In the genomic region with DNA sequence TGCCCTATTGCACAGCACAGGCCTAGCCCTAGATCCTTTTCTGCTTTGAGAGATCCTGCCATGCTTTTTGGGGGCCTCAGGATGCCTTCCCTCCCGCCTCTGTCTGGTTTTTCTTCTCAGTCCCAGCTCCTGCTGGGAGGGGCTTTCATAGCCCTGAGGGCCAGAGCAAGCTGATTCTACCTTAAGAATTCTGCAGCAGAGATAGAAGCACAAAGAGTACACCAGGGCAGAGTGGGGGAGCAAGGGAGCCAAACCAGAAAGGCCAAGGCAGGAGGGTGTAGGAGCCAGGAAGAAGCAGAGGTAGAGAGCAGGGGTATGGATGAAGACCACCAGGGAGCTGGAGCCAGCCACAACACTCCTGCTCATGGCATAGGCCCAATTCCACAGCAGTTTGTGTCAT, we compare ENCODE assay signal across 13 cellular contexts. TPM values are rescaled to one million over a fixed set of nuclear protein-coding genes. Genes with fewer than 3 reads are reported as not detected.
DNase-seq lines count a peak whose midpoint lies in the region; ATAC-seq, FAIRE-seq and TF ChIP-seq lines count a peak whose summit lies in the region.
"Had no signal": no experiment of that assay in that cellular context is flagged by ENCODE, and none has a peak within 500 bp of the region (broad histone marks: within the 10 kb centered on the region; RNA-seq: fewer than 3 reads in every experiment).

No MANE protein-coding gene starts in this region.

- H3K9me3 ChIP-seq in testis: no peaks in the 10 kb centered on the region
- H3K9me3 ChIP-seq: spleen had no signal

- H3K27ac Mint-ChIP-seq in activated T-helper 17 cell treated with anti-CD3 and anti-CD28 coated beads, Interleukin-2, amount 50 U/mL, for 72 hours: peak overlapping the region; percentile 29
- H3K27ac Mint-ChIP-seq in naive B cell: peak overlapping the region; percentile 52 to 94 (median 80)
- H3K27ac Mint-ChIP-seq: activated naive CD4-positive, alpha-beta T cell treated with anti-CD3 and anti-CD28 coated beads, Interleukin-2, amount 10 ng/mL, durations not matched to agents 7 days and 5 days had no signal

- peak overlapping the region; percentile 29 to 76 for H3K27ac ChIP-seq in testis
- H3K27ac ChIP-seq: C4-2B had no signal

- 82 to 89% methylated on average over 1 of the region's 1 CpG for WGBS in testis, 2 donors

- peaks cover 23% of the 10 kb centered on the region for H3K36me3 Mint-ChIP-seq in activated T-helper 17 cell treated with anti-CD3 and anti-CD28 coated beads, Interleukin-2, amount 50 U/mL, for 72 hours (ENCODE audit: low read depth)
- H3K36me3 Mint-ChIP-seq in naive B cell: peaks cover 11 to 15% of the 10 kb centered on the region in 2 donors

- H3K9me3 Mint-ChIP-seq in activated T-helper 17 cell treated with anti-CD3 and anti-CD28 coated beads, Interleukin-2, amount 50 U/mL, for 72 hours: no peaks in the 10 kb centered on the region
- H3K9me3 Mint-ChIP-seq in naive B cell: no peaks in the 10 kb centered on the region
- H3K9me3 Mint-ChIP-seq: activated naive CD4-positive, alpha-beta T cell treated with anti-CD3 and anti-CD28 coated beads, Interleukin-2, amount 10 ng/mL, durations not matched to agents 7 days and 5 days had no signal

- H3K4me1 ChIP-seq in testis: peaks cover 77% of the 10 kb centered on the region

- TF ChIP-seq CTCF in testis (IDR thresholded peaks at IDR 0.05): no peak

- peak; percentile 77 for DNase-seq in ELF-1 (ENCODE audit: low read depth, low spot score)
- DNase-seq in naive B cell: no peak
- no peak for DNase-seq in testis
- DNase-seq in GM12892 (ENCODE audit: insufficient read length): no peak
- DNase-seq in NCI-H446 (lab: John Stamatoyannopoulos, UW): no peak
- DNase-seq: activated naive CD4-positive, alpha-beta T cell treated with anti-CD3 and anti-CD28 coated beads, Interleukin-2, amount 10 ng/mL, durations not matched to agents 7 days and 5 days; erythroblast; GDM1; Right ventricle myocardium superior; spleen had no signal

- no peak for ATAC-seq in activated T-helper 17 cell treated with anti-CD3 and anti-CD28 coated beads, Interleukin-2, amount 50 U/mL, for 72 hours (replicated peaks)
- no peak for ATAC-seq in naive B cell (ENCODE audit: low read depth in 2 of 2)
- no peak for ATAC-seq in HG02870 (IDR thresholded peaks at IDR 0.05; ENCODE audit: unreplicated experiment)

- no peaks in the 10 kb centered on the region for H3K36me3 ChIP-seq in testis (ENCODE audit: low read depth, missing control alignments)

- H3K4me3 Mint-ChIP-seq in activated T-helper 17 cell treated with anti-CD3 and anti-CD28 coated beads, Interleukin-2, amount 50 U/mL, for 72 hours: peak overlapping the region; percentile 35
- H3K4me3 Mint-ChIP-seq in naive B cell: peak overlapping the region in 1 of 8 donors; percentile 53
- H3K4me3 Mint-ChIP-seq: activated naive CD4-positive, alpha-beta T cell treated with anti-CD3 and anti-CD28 coated beads, Interleukin-2, amount 10 ng/mL, durations not matched to agents 7 days and 5 days had no signal

- peaks cover 33% of the 10 kb centered on the region for H3K4me1 Mint-ChIP-seq in activated T-helper 17 cell treated with anti-CD3 and anti-CD28 coated beads, Interleukin-2, amount 50 U/mL, for 72 hours
- H3K4me1 Mint-ChIP-seq in naive B cell: peaks cover 42 to 73% (median 65%) of the 10 kb centered on the region in 3 donors

- intact Hi-C loops in testis (cut with DNase I; ENCODE audit: low total_unique reads): no loop called here

- H3K27me3 Mint-ChIP-seq in activated T-helper 17 cell treated with anti-CD3 and anti-CD28 coated beads, Interleukin-2, amount 50 U/mL, for 72 hours: no peaks in the 10 kb centered on the region
- no peaks in the 10 kb centered on the region for H3K27me3 Mint-ChIP-seq in naive B cell
- H3K27me3 Mint-ChIP-seq: activated naive CD4-positive, alpha-beta T cell treated with anti-CD3 and anti-CD28 coated beads, Interleukin-2, amount 10 ng/mL, durations not matched to agents 7 days and 5 days had no signal

- no peaks in the 10 kb centered on the region for H3K27me3 ChIP-seq in testis
- H3K27me3 ChIP-seq: spleen had no signal

- no peak overlapping the region for H3K4me3 ChIP-seq in testis
- H3K4me3 ChIP-seq: spleen had no signal

- FAIRE-seq in GM12892 (lab: Jason Lieb, UNC): no peak

- TF ChIP-seq POLR2A in testis (IDR thresholded peaks at IDR 0.05): no peak
- no peak for TF ChIP-seq POLR2A in GM12892 (IDR thresholded peaks at IDR 0.05; ENCODE audit: low read depth, low read length)

RNA-seq across cellular contexts. Expression of gene SH3BP5, which starts 18.1 kb away (rescaled TPM):
- total RNA-seq in activated T-helper 17 cell treated with anti-CD3 and anti-CD28 coated beads, Interleukin-2, amount 50 U/mL, for 72 hours: 10 to 100 TPM; 20.2 to 24.6 TPM
- polyA plus RNA-seq in naive B cell (ENCODE audit: low read depth in 6 of 6) (100 to 1,000 TPM in 5 of 6 donors, 10 to 100 TPM in 1; 71.3 to 177 (median 131) TPM), testis (ENCODE audit: insufficient read depth, low read depth, low replicate concordance) (86.7 TPM)
- total RNA-seq in testis: 100 to 1,000 TPM; 102 to 126 TPM
- polyA plus RNA-seq in GM12892 (2012; ENCODE audit: missing spikeins): 25.2 TPM

Comparison
In these comparisons a context has a peak if more than half of its experiments do, and no peak if none do; other contexts are left out.
1. RNA of gene SH3BP5, which starts 18.1 kb away (total RNA-seq): 102 to 126 TPM in testis; 20.2 to 24.6 TPM in activated T-helper 17 cell treated with anti-CD3 and anti-CD28 coated beads, Interleukin-2, amount 50 U/mL, for 72 hours; every median in the first group is over 4 times any median in the second.